ENCODE assay signal across 26 cellular contexts in the genomic region with DNA sequence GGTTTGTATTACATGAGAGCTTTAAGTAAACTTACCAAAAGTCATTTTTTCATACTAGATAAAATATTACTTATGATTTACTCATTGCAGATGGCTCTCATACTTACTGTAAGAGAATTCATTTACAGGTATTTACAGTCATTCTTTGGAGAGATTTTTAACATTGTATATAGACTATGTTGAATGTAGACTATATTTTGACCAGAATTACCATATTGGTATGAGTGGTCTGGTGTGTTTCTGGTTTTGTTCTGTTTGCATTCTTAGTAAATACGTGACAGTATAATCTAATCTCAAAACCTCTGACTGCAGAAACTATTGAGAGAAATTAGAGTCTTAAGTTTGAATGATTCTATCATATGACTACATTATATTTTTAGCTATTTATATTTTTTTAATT.
"Had no signal": no experiment of that assay in that cellular context is flagged by ENCODE, and none has a peak within 500 bp of the region (broad histone marks: within the 10 kb centered on the region; RNA-seq: fewer than 3 reads in every experiment).

No MANE protein-coding gene starts in this region.

- H3K36me3 ChIP-seq: neural progenitor cell, prostate gland, right atrium auricular region, tibial artery had no signal

- H3K27ac ChIP-seq: coronary artery, esophagus muscularis mucosa, foreskin keratinocyte, gastroesophageal sphincter, heart left ventricle, hepatocyte, neural progenitor cell, prostate gland, right atrium auricular region, testis, tibial artery had no signal

- H3K27me3 Mint-ChIP-seq: memory B cell; stimulated activated memory B cell treated with anti-CD40 and anti-IgM and Interleukin-4, amounts not matched to agents 10 μg/mL and 1 μg/mL and 100 μg/mL, for 72 hours; type B pancreatic cell had no signal

- H3K9me3 ChIP-seq: esophagus muscularis mucosa, gastroesophageal sphincter, heart left ventricle, prostate gland, right atrium auricular region, testis, tibial artery had no signal

- ATAC-seq: foreskin keratinocyte; gastroesophageal sphincter; heart left ventricle; left lobe of liver; sciatic nerve; stimulated activated memory B cell treated with anti-CD40 and anti-IgM and Interleukin-4, amounts not matched to agents 10 μg/mL and 1 μg/mL and 100 μg/mL, for 72 hours; stimulated activated naive CD8-positive, alpha-beta T cell treated with anti-CD3 and anti-CD28 coated beads, Interleukin-15, Interleukin-2, amounts not matched to agents 100 U/mL and 50 U/mL, for 24 hours had no signal

- FAIRE-seq: endothelial cell of umbilical vein had no signal

- DNase-seq: dermis blood vessel endothelial cell; effector memory CD4-positive, alpha-beta T cell; foreskin keratinocyte; heart left ventricle; kidney; stimulated activated CD4-positive, alpha-beta T cell treated with anti-CD3 and anti-CD28 coated beads, Interleukin-2, amount 100 ng/mL, for 24 hours; stimulated activated CD4-positive, alpha-beta T cell treated with anti-CD3 and anti-CD28 coated beads, Interleukin-4, amount 100 ng/mL, for 24 hours; stimulated activated naive CD8-positive, alpha-beta T cell treated with anti-CD3 and anti-CD28 coated beads, Interleukin-15, Interleukin-2, amounts not matched to agents 100 U/mL and 50 U/mL, for 24 hours; substantia nigra; testis; tibial artery had no signal

- H3K4me3 Mint-ChIP-seq: memory B cell; nephron; neural progenitor cell; stimulated activated memory B cell treated with anti-CD40 and anti-IgM and Interleukin-4, amounts not matched to agents 10 μg/mL and 1 μg/mL and 100 μg/mL, for 72 hours; type B pancreatic cell had no signal

- H3K27me3 ChIP-seq: esophagus muscularis mucosa, foreskin keratinocyte, gastroesophageal sphincter, heart left ventricle, hepatocyte, neural progenitor cell, right atrium auricular region, testis, tibial artery had no signal

- H3K9ac ChIP-seq: neural progenitor cell had no signal

- H3K27ac Mint-ChIP-seq: memory B cell; nephron; neural progenitor cell; stimulated activated memory B cell treated with anti-CD40 and anti-IgM and Interleukin-4, amounts not matched to agents 10 μg/mL and 1 μg/mL and 100 μg/mL, for 72 hours; type B pancreatic cell had no signal

- H3K9me3 Mint-ChIP-seq: memory B cell; nephron; neural progenitor cell; stimulated activated memory B cell treated with anti-CD40 and anti-IgM and Interleukin-4, amounts not matched to agents 10 μg/mL and 1 μg/mL and 100 μg/mL, for 72 hours; type B pancreatic cell had no signal

- H3K4me3 ChIP-seq: coronary artery, esophagus muscularis mucosa, gastroesophageal sphincter, heart left ventricle, hepatocyte, lung, neural progenitor cell, prostate gland, right atrium auricular region, testis, tibial artery had no signal

- H3K4me1 ChIP-seq: esophagus muscularis mucosa, foreskin keratinocyte, neural progenitor cell, prostate gland, right atrium auricular region, testis had no signal
